1 cellular context compared by ENCODE assay signal in the genomic region with DNA sequence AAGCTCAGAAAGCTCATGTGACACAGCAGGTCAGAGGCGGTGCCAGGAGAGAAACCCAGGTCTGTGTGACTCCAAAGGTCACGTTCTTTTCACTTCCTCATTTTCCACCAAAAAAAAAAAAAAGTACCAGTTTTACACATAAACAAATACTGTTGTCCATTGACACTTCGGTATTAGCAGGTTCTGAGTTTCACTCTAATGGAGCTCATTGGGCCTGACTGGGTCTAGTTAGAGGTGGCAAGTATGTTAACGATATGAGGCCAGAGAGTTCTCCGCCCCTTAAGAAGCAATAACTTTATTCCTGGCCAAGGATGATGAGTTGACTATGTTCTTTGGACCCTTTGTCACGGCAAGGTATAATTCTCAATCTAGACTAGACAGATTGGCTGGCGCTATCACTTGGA.
TF ChIP-seq lines count a peak whose summit lies in the region.

No MANE protein-coding gene starts in this region.

TF ChIP-seq in GM12878, 131 proteins besides CTCF, POLR2A, EP300 and RAD21 (continued from another document):
- TF ChIP-seq, protein P1, sequence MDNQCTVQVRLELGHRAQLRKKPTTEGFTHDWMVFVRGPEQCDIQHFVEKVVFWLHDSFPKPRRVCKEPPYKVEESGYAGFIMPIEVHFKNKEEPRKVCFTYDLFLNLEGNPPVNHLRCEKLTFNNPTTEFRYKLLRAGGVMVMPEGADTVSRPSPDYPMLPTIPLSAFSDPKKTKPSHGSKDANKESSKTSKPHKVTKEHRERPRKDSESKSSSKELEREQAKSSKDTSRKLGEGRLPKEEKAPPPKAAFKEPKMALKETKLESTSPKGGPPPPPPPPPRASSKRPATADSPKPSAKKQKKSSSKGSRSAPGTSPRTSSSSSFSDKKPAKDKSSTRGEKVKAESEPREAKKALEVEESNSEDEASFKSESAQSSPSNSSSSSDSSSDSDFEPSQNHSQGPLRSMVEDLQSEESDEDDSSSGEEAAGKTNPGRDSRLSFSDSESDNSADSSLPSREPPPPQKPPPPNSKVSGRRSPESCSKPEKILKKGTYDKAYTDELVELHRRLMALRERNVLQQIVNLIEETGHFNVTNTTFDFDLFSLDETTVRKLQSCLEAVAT (IDR thresholded peaks at IDR 0.05) = no peak
- TF ChIP-seq CHD1 (IDR thresholded peaks at IDR 0.05; ENCODE audit: low read depth, low read length) = no peak
- peak; percentile 93 for TF ChIP-seq NR2F1 (conservative IDR thresholded peaks at IDR 0.05)
- TF ChIP-seq NR2C2 (IDR thresholded peaks at IDR 0.05; ENCODE audit: borderline replicate concordance, control insufficient read depth, insufficient read length, low read depth) = no peak
- TF ChIP-seq NFIC (IDR thresholded peaks at IDR 0.05; ENCODE audit: low read depth, low read length) = peak; percentile 57; the same call in 1 of the 2 replicates
- TF ChIP-seq, protein P2, sequence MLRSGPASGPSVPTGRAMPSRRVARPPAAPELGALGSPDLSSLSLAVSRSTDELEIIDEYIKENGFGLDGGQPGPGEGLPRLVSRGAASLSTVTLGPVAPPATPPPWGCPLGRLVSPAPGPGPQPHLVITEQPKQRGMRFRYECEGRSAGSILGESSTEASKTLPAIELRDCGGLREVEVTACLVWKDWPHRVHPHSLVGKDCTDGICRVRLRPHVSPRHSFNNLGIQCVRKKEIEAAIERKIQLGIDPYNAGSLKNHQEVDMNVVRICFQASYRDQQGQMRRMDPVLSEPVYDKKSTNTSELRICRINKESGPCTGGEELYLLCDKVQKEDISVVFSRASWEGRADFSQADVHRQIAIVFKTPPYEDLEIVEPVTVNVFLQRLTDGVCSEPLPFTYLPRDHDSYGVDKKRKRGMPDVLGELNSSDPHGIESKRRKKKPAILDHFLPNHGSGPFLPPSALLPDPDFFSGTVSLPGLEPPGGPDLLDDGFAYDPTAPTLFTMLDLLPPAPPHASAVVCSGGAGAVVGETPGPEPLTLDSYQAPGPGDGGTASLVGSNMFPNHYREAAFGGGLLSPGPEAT (IDR thresholded peaks at IDR 0.05; ENCODE audit: low read depth) = peak; percentile 93; the same call in 1 of the 2 replicates
- TF ChIP-seq, protein P3, sequence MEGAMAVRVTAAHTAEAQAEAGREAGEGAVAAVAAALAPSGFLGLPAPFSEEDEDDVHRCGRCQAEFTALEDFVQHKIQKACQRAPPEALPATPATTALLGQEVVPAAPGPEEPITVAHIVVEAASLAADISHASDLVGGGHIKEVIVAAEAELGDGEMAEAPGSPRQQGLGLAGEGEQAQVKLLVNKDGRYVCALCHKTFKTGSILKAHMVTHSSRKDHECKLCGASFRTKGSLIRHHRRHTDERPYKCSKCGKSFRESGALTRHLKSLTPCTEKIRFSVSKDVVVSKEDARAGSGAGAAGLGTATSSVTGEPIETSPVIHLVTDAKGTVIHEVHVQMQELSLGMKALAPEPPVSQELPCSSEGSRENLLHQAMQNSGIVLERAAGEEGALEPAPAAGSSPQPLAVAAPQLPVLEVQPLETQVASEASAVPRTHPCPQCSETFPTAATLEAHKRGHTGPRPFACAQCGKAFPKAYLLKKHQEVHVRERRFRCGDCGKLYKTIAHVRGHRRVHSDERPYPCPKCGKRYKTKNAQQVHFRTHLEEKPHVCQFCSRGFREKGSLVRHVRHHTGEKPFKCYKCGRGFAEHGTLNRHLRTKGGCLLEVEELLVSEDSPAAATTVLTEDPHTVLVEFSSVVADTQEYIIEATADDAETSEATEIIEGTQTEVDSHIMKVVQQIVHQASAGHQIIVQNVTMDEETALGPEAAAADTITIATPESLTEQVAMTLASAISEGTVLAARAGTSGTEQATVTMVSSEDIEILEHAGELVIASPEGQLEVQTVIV (IDR thresholded peaks at IDR 0.05; ENCODE audit: borderline replicate concordance, partially characterized antibody) = no peak
- TF ChIP-seq CHD2 (IDR thresholded peaks at IDR 0.05; ENCODE audit: borderline replicate concordance, low read depth, low read length) = no peak
- TF ChIP-seq ZNF24 (IDR thresholded peaks at IDR 0.05) = no peak
- peak; percentile 69; the same call in 1 of the 2 replicates for TF ChIP-seq EED (IDR thresholded peaks at IDR 0.05; ENCODE audit: low read depth)
- TF ChIP-seq SUPT20H (IDR thresholded peaks at IDR 0.05; ENCODE audit: borderline replicate concordance, control insufficient read depth, low read depth, low read length) = no peak
- TF ChIP-seq, protein P4, sequence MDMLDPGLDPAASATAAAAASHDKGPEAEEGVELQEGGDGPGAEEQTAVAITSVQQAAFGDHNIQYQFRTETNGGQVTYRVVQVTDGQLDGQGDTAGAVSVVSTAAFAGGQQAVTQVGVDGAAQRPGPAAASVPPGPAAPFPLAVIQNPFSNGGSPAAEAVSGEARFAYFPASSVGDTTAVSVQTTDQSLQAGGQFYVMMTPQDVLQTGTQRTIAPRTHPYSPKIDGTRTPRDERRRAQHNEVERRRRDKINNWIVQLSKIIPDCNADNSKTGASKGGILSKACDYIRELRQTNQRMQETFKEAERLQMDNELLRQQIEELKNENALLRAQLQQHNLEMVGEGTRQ (IDR thresholded peaks at IDR 0.05; ENCODE audit: borderline replicate concordance, low read depth, low read length) = peak; percentile 38; the same call in 1 of the 2 replicates
- no peak for TF ChIP-seq TCF12 (IDR thresholded peaks at IDR 0.05; ENCODE audit: low read depth, low read length)
- TF ChIP-seq, protein P5, sequence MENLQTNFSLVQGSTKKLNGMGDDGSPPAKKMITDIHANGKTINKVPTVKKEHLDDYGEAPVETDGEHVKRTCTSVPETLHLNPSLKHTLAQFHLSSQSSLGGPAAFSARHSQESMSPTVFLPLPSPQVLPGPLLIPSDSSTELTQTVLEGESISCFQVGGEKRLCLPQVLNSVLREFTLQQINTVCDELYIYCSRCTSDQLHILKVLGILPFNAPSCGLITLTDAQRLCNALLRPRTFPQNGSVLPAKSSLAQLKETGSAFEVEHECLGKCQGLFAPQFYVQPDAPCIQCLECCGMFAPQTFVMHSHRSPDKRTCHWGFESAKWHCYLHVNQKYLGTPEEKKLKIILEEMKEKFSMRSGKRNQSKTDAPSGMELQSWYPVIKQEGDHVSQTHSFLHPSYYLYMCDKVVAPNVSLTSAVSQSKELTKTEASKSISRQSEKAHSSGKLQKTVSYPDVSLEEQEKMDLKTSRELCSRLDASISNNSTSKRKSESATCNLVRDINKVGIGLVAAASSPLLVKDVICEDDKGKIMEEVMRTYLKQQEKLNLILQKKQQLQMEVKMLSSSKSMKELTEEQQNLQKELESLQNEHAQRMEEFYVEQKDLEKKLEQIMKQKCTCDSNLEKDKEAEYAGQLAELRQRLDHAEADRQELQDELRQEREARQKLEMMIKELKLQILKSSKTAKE (IDR thresholded peaks at IDR 0.05; ENCODE audit: low read depth, poor library complexity, severe bottlenecking) = peak; percentile 58
- TF ChIP-seq POLR2AphosphoS2 (IDR thresholded peaks at IDR 0.05; ENCODE audit: low read depth, low read length) = no peak
- TF ChIP-seq, protein P6, sequence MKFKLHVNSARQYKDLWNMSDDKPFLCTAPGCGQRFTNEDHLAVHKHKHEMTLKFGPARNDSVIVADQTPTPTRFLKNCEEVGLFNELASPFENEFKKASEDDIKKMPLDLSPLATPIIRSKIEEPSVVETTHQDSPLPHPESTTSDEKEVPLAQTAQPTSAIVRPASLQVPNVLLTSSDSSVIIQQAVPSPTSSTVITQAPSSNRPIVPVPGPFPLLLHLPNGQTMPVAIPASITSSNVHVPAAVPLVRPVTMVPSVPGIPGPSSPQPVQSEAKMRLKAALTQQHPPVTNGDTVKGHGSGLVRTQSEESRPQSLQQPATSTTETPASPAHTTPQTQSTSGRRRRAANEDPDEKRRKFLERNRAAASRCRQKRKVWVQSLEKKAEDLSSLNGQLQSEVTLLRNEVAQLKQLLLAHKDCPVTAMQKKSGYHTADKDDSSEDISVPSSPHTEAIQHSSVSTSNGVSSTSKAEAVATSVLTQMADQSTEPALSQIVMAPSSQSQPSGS (IDR thresholded peaks at IDR 0.05; ENCODE audit: low read length) = 0 out of 2 replicates have a peak, but pooled peaks have one; percentile 20
